In the genomic region with DNA sequence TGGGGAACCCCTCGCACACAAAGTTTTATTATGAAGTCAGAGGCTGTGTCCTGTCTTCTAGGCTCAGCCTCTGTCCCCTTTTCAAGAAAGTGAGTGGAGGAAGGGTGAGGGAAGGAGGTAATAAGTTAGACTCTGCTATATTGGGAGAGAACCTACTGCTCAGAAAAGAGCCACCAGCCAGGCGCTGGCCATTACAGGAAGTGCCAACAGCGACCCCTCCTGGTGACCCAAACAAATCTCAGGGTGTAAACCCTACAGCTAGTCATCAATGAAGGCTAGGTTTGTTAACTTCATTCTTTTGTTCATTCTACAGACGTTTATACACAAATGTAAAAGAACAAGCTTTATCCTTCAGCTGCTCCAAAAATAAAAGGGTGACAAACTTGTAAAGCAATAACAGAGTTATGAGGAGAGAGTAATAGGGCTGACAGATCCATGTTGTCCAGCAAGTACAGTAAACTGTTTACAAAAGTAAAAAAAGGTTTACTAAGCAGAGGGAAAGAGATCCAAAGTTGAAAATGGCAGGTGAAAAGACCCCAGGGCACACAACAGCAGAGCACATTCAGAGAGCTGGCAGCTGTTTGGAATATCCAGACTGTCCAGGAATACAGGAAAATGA, we compare ENCODE assay signal across 8 cellular contexts.
DNase-seq lines count a peak whose midpoint lies in the region; ATAC-seq and TF ChIP-seq lines count a peak whose summit lies in the region.

No MANE protein-coding gene starts in this region.

- no peaks in the 10 kb centered on the region for H3K36me3 ChIP-seq in HUES48 (ENCODE audit: control insufficient read depth, insufficient read depth, low read length)
- H3K36me3 ChIP-seq in gastroesophageal sphincter: no peaks in the 10 kb centered on the region

- TF ChIP-seq EP300 in gastroesophageal sphincter (IDR thresholded peaks at IDR 0.05): no peak

- H3K4me3 ChIP-seq in HUES48 (ENCODE audit: low read depth, low read length) (no peak overlapping the region), gastroesophageal sphincter (no peak overlapping the region)

- ATAC-seq in gastroesophageal sphincter: no peak

- H3K27ac ChIP-seq in HUES48 (ENCODE audit: low read depth, low read length) (peak overlapping the region; percentile 62), gastroesophageal sphincter (no peak overlapping the region)

- WGBS in gastroesophageal sphincter (ENCODE audit: low coverage in 1 of 2), 2 donors: 0 to 19% methylated on average over 1 to 3 of the region's 4 CpGs

- TF ChIP-seq POLR2A in gastroesophageal sphincter (IDR thresholded peaks at IDR 0.05): no peak

- H3K9ac ChIP-seq in HUES48 (ENCODE audit: low read depth, low read length): no peak overlapping the region

- H3K9me3 ChIP-seq in HUES48 (ENCODE audit: control insufficient read depth, insufficient read depth, low read length) (no peaks in the 10 kb centered on the region), gastroesophageal sphincter (no peaks in the 10 kb centered on the region)

- DNase-seq in activated naive CD4-positive, alpha-beta T cell treated with Interleukin-2 at 50 U/mL for 16 hours: peak; percentile 6
- DNase-seq in activated naive CD4-positive, alpha-beta T cell treated with anti-CD3 and anti-CD28 coated beads, Interleukin-2, amount 50 U/mL, for 16 hours: no peak
- DNase-seq in SW480 (ENCODE audit: low spot score) (peak; percentile 55), glomerular visceral epithelial cell (ENCODE audit: extremely low spot score) (peak; percentile 13), NCI-H510A (lab: John Stamatoyannopoulos, UW) (no peak)
- DNase-seq in stimulated activated CD4-positive, alpha-beta T cell treated with anti-CD3 and anti-CD28 coated beads, Interleukin-4, amount 100 ng/mL, for 24 hours: peak; percentile 16

- H3K4me1 ChIP-seq in HUES48 (ENCODE audit: control insufficient read depth, insufficient read depth, low read length) (peaks cover 16% of the 10 kb centered on the region; the same call in 1 of the 2 replicates), gastroesophageal sphincter (no peaks in the 10 kb centered on the region)

- peaks cover 87% of the 10 kb centered on the region for H3K27me3 ChIP-seq in HUES48 (ENCODE audit: control insufficient read depth, insufficient read depth, low read length)
- H3K27me3 ChIP-seq in gastroesophageal sphincter: peaks cover 9% of the 10 kb centered on the region

- peak in 2 of 4 experiments; percentile 14 to 54 for TF ChIP-seq CTCF in gastroesophageal sphincter (IDR thresholded peaks at IDR 0.05)

Comparison
In these comparisons a context has a peak if more than half of its experiments do, and no peak if none do; other contexts are left out.
1. DNase-seq: peak in activated naive CD4-positive, alpha-beta T cell treated with Interleukin-2 at 50 U/mL for 16 hours (single experiment), SW480 (single experiment), glomerular visceral epithelial cell (single experiment) and stimulated activated CD4-positive, alpha-beta T cell treated with anti-CD3 and anti-CD28 coated beads, Interleukin-4, amount 100 ng/mL, for 24 hours (single experiment); none in activated naive CD4-positive, alpha-beta T cell treated with anti-CD3 and anti-CD28 coated beads, Interleukin-2, amount 50 U/mL, for 16 hours (single experiment) and NCI-H510A (single experiment).